In genomic region chr10:21515581-21516269, GRCh38 we compare ENCODE assay signal across 7 cellular contexts. TPM values are rescaled to one million over a fixed set of nuclear protein-coding genes. Genes with fewer than 3 reads are reported as not detected.
DNase-seq lines count a peak whose midpoint lies in the region; ATAC-seq and TF ChIP-seq lines count a peak whose summit lies in the region.

No MANE protein-coding gene starts in this region.

- H3K4me2 ChIP-seq in smooth muscle cell = peak overlapping the region; percentile 98

- WGBS in smooth muscle cell (ENCODE audit: low lambda C conversion rate) = 6% methylated on average over 12 of the region's 12 CpGs

- POLR2A ChIA-PET in activated CD8-positive, alpha-beta T cell treated with anti-CD3 and anti-CD28 coated beads, Interleukin-2, amount 10 ng/mL, durations not matched to agents 7 days and 5 days (lab: Charles Lee) = no interaction called here

- TF ChIP-seq CTCF in smooth muscle cell (IDR thresholded peaks at IDR 0.05; ENCODE audit: borderline replicate concordance, insufficient read depth, poor library complexity, severe bottlenecking) = no peak

- peaks cover 79% of the 10 kb centered on the region for H3K27me3 Mint-ChIP-seq in activated CD8-positive, alpha-beta T cell treated with anti-CD3 and anti-CD28 coated beads, Interleukin-2, amount 10 ng/mL, durations not matched to agents 7 days and 5 days (ENCODE audit: low read depth)

- no peaks in the 10 kb centered on the region for H4K20me1 ChIP-seq in smooth muscle cell (ENCODE audit: low read depth)

- H3K79me2 ChIP-seq in smooth muscle cell (ENCODE audit: low read depth) = peaks cover 79% of the 10 kb centered on the region

- H3K4me1 ChIP-seq in HUES48 (ENCODE audit: control insufficient read depth, insufficient read depth, low read length) (peaks cover 80% of the 10 kb centered on the region), iPS-18a (ENCODE audit: control insufficient read depth, low read depth, low read length) (peaks cover 69% of the 10 kb centered on the region), smooth muscle cell (ENCODE audit: low read depth) (peaks cover 52% of the 10 kb centered on the region)

- H3K36me3 ChIP-seq in HUES48 (ENCODE audit: control insufficient read depth, insufficient read depth, low read length) (no peaks in the 10 kb centered on the region), iPS-18a (ENCODE audit: control insufficient read depth, low read depth, low read length) (no peaks in the 10 kb centered on the region), smooth muscle cell (ENCODE audit: low read depth) (no peaks in the 10 kb centered on the region)

- no peak for DNase-seq in activated CD8-positive, alpha-beta T cell treated with anti-CD3 and anti-CD28 coated beads, Interleukin-2, amount 10 ng/mL, durations not matched to agents 7 days and 5 days
- DNase-seq in smooth muscle cell (lab: John Stamatoyannopoulos, UW; ENCODE audit: unreplicated experiment) (no peak), RPMI8226 (no peak)

- no peaks in the 10 kb centered on the region for H3K9me3 Mint-ChIP-seq in activated CD8-positive, alpha-beta T cell treated with anti-CD3 and anti-CD28 coated beads, Interleukin-2, amount 10 ng/mL, durations not matched to agents 7 days and 5 days (ENCODE audit: insufficient read depth)

- CTCF ChIA-PET in activated CD8-positive, alpha-beta T cell treated with anti-CD3 and anti-CD28 coated beads, Interleukin-2, amount 10 ng/mL, durations not matched to agents 7 days and 5 days (lab: Charles Lee) = interaction anchor here (0.9 to 1.4 kb wide), 4 partner anchors 10 to 216 kb away, joined by 3 to 5 read pairs (median 3); no protein-coding TSS in a partner anchor

- no peak for ATAC-seq in activated CD8-positive, alpha-beta T cell treated with anti-CD3 and anti-CD28 coated beads, Interleukin-2, amount 10 ng/mL, durations not matched to agents 7 days and 5 days
- no peak for ATAC-seq in HG02610 (IDR thresholded peaks at IDR 0.05; ENCODE audit: unreplicated experiment)
- ATAC-seq in HG03135 (IDR thresholded peaks at IDR 0.05; ENCODE audit: unreplicated experiment) = no peak

- no peak overlapping the region for H3K27ac Mint-ChIP-seq in activated CD8-positive, alpha-beta T cell treated with anti-CD3 and anti-CD28 coated beads, Interleukin-2, amount 10 ng/mL, durations not matched to agents 7 days and 5 days

- peak overlapping the region; percentile 81 for H3K27ac ChIP-seq in HUES48 (ENCODE audit: low read depth, low read length)
- H3K27ac ChIP-seq in iPS-18a (ENCODE audit: low read length) = no peak overlapping the region
- H3K27ac ChIP-seq in smooth muscle cell (ENCODE audit: low read depth) = peak overlapping the region; percentile 24

- peak overlapping the region; percentile 65 for H3K4me3 Mint-ChIP-seq in activated CD8-positive, alpha-beta T cell treated with anti-CD3 and anti-CD28 coated beads, Interleukin-2, amount 10 ng/mL, durations not matched to agents 7 days and 5 days

- H3K27me3 ChIP-seq in HUES48 (ENCODE audit: control insufficient read depth, insufficient read depth, low read length) = peaks cover 56% of the 10 kb centered on the region
- peaks cover 44% of the 10 kb centered on the region for H3K27me3 ChIP-seq in iPS-18a (ENCODE audit: control insufficient read depth, insufficient read depth, low read length)
- H3K27me3 ChIP-seq in smooth muscle cell (ENCODE audit: low read depth) = no peaks in the 10 kb centered on the region

- H3K9me3 ChIP-seq in HUES48 (ENCODE audit: control insufficient read depth, insufficient read depth, low read length) = no peaks in the 10 kb centered on the region
- no peaks in the 10 kb centered on the region for H3K9me3 ChIP-seq in iPS-18a (ENCODE audit: control insufficient read depth, low read depth, low read length)
- no peaks in the 10 kb centered on the region for H3K9me3 ChIP-seq in smooth muscle cell (replicated peaks; ENCODE audit: low read depth)

- no peaks in the 10 kb centered on the region for H3F3A ChIP-seq in smooth muscle cell (ENCODE audit: low read depth)

- H3K4me3 ChIP-seq in HUES48 (ENCODE audit: low read depth, low read length) = peak overlapping the region; percentile 82
- H3K4me3 ChIP-seq in iPS-18a (ENCODE audit: low read length) = peak overlapping the region; percentile 71
- peak overlapping the region; percentile 61 for H3K4me3 ChIP-seq in smooth muscle cell

- no peaks in the 10 kb centered on the region for H3K36me3 Mint-ChIP-seq in activated CD8-positive, alpha-beta T cell treated with anti-CD3 and anti-CD28 coated beads, Interleukin-2, amount 10 ng/mL, durations not matched to agents 7 days and 5 days (ENCODE audit: low read depth)

- peak overlapping the region; percentile 56 for H2AFZ ChIP-seq in smooth muscle cell (ENCODE audit: low read depth)

- H3K4me1 Mint-ChIP-seq in activated CD8-positive, alpha-beta T cell treated with anti-CD3 and anti-CD28 coated beads, Interleukin-2, amount 10 ng/mL, durations not matched to agents 7 days and 5 days (ENCODE audit: low read depth) = peaks cover 38% of the 10 kb centered on the region

- H3K9ac ChIP-seq in HUES48 (ENCODE audit: low read depth, low read length) = peak overlapping the region; percentile 45
- peak overlapping the region; percentile 57 for H3K9ac ChIP-seq in iPS-18a (ENCODE audit: low read length)
- H3K9ac ChIP-seq in smooth muscle cell (ENCODE audit: low read depth) = peak overlapping the region; percentile 46

RNA-seq across cellular contexts. Expression of gene SKIDA1, which starts 9.8 kb away (rescaled TPM):
- under 1 TPM; 0.10 to 0.11 TPM for total RNA-seq in activated CD8-positive, alpha-beta T cell treated with anti-CD3 and anti-CD28 coated beads, Interleukin-2, amount 10 ng/mL, durations not matched to agents 7 days and 5 days
- 1.2 and 1.8 TPM in 2 replicates for total RNA-seq in smooth muscle cell
- polyA plus RNA-seq in smooth muscle cell = 0.50 and 0.53 TPM in 2 replicates

RNA-seq across cellular contexts. Expression of gene MLLT10, which starts 18.3 kb away (rescaled TPM):
- 10 to 100 TPM; 46.0 to 47.1 TPM for total RNA-seq in activated CD8-positive, alpha-beta T cell treated with anti-CD3 and anti-CD28 coated beads, Interleukin-2, amount 10 ng/mL, durations not matched to agents 7 days and 5 days
- total RNA-seq in smooth muscle cell = 43.6 and 44.6 TPM in 2 replicates
- polyA plus RNA-seq in smooth muscle cell = 6.8 and 10.8 TPM in 2 replicates
